19 cellular contexts compared by ENCODE assay signal in genomic region chr1:184734972-184735371, GRCh38. TPM values are rescaled to one million over a fixed set of nuclear protein-coding genes. Genes with fewer than 3 reads are reported as not detected.
DNase-seq lines count a peak whose midpoint lies in the region; ATAC-seq and TF ChIP-seq lines count a peak whose summit lies in the region.
"Had no signal": no experiment of that assay in that cellular context is flagged by ENCODE, and none has a peak within 500 bp of the region (broad histone marks: within the 10 kb centered on the region; RNA-seq: fewer than 3 reads in every experiment).

No MANE protein-coding gene starts in this region.

- TF ChIP-seq CTCF in GM12865 (IDR thresholded peaks at IDR 0.05; ENCODE audit: insufficient read depth, low read depth, low read length, missing control alignments) (no peak), lower lobe of right lung (IDR thresholded peaks at IDR 0.05) (no peak)

- intact Hi-C loops in lower lobe of right lung (cut with DNase I): no loop called here
- intact Hi-C loops in head of caudate nucleus (cut with DNase I): no loop called here

- H3K4me3 ChIP-seq in GM12865 (ENCODE audit: low read depth, low read length) (no peak overlapping the region), lower lobe of right lung (no peak overlapping the region)
- H3K4me3 ChIP-seq: dorsolateral prefrontal cortex, right lobe of liver, testis had no signal

- H3K9me3 ChIP-seq in lower lobe of right lung: no peaks in the 10 kb centered on the region
- H3K9me3 ChIP-seq: right lobe of liver, testis had no signal

- H3K36me3 ChIP-seq in lower lobe of right lung: peaks cover 75% of the 10 kb centered on the region

- H3K4me1 ChIP-seq in lower lobe of right lung: no peaks in the 10 kb centered on the region
- H3K4me1 ChIP-seq: right lobe of liver, testis had no signal

- DNase-seq in GM12865 (ENCODE audit: low read depth): peak; percentile 29
- DNase-seq in OCI-M1 (lab: John Stamatoyannopoulos, UW): peak; percentile 18
- DNase-seq in lower lobe of right lung: no peak
- DNase-seq in head of caudate nucleus: no peak
- no peak for DNase-seq in NCI-H526 treated with DMSO at 0.1 percent for 48 hours (lab: John Stamatoyannopoulos, UW)
- no peak for DNase-seq in HT-29 (ENCODE audit: low spot score)
- DNase-seq: activated CD8-positive, alpha-beta memory T cell treated with anti-CD3 and anti-CD28 coated beads, Interleukin-2, amount 50 U/mL, for 48 hours; activated naive CD4-positive, alpha-beta T cell treated with anti-CD3 and anti-CD28 coated beads, Interleukin-2, amount 50 U/mL, for 16 hours; dorsolateral prefrontal cortex; KBM-7; NCI-H1436; NCI-H510A treated with DMSO at 0.1 percent for 48 hours; right lobe of liver; stimulated activated CD4-positive, alpha-beta T cell treated with anti-CD3 and anti-CD28 coated beads, Interleukin-1b, Interleukin-23, amount 100 ng/mL, for 48 hours; SW 1271; testis had no signal

- peak; percentile 82 for ATAC-seq in GM21390 (IDR thresholded peaks at IDR 0.05; ENCODE audit: unreplicated experiment)
- peak; percentile 80 for ATAC-seq in HG02852 (IDR thresholded peaks at IDR 0.05; ENCODE audit: unreplicated experiment)
- ATAC-seq in lower lobe of right lung: no peak
- ATAC-seq: esophagus mucosa, right lobe of liver had no signal

- no peaks in the 10 kb centered on the region for H3K27me3 ChIP-seq in lower lobe of right lung (ENCODE audit: low read depth)
- H3K27me3 ChIP-seq: dorsolateral prefrontal cortex, right lobe of liver, testis had no signal

- H3K27ac ChIP-seq in lower lobe of right lung: no peak overlapping the region
- H3K27ac ChIP-seq: dorsolateral prefrontal cortex, right lobe of liver, testis had no signal

RNA-seq across cellular contexts. Expression of gene EDEM3, which starts 19.7 kb away (rescaled TPM):
- 45.5 TPM for total RNA-seq in lower lobe of right lung
- 21.7 and 27.7 TPM in 2 replicates for total RNA-seq in HT-29 (2014; rRNA removed; shearing (Covaris generic))

Comparison
In these comparisons a context has a peak if more than half of its experiments do, and no peak if none do; other contexts are left out.
1. DNase-seq: peak in GM12865 (single experiment) and OCI-M1 (single experiment); none in lower lobe of right lung (single experiment), head of caudate nucleus (0 of 42), NCI-H526 treated with DMSO at 0.1 percent for 48 hours (single experiment) and HT-29 (single experiment).
2. ATAC-seq: peak in GM21390 (single experiment) and HG02852 (single experiment); none in lower lobe of right lung (0 of 2).